14 cellular contexts compared by ENCODE assay signal in the genomic region with DNA sequence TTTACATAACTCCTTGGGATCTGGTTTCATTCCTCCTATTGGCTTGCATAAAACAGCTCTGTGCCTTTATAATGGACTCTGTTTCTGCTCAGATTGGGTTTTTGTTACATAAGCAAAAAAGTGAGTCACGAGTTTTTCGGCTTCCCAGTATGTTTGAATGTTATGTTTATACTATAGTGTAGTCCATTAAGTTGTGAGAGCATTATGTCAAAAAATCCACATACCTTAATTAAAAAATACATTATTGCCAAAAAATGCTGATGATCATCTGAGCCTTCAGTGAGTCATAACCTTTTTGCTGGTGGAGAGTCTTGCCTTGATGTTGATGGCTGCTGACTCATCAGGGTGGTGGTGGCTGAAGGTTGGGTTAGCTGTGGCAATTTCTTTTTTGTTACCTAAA.
DNase-seq lines count a peak whose midpoint lies in the region; ATAC-seq, FAIRE-seq and TF ChIP-seq lines count a peak whose summit lies in the region.
"Had no signal": no experiment of that assay in that cellular context is flagged by ENCODE, and none has a peak within 500 bp of the region (broad histone marks: within the 10 kb centered on the region; RNA-seq: fewer than 3 reads in every experiment).

No MANE protein-coding gene starts in this region.

- TF ChIP-seq POLR2A in endothelial cell of umbilical vein (IDR thresholded peaks at IDR 0.05; ENCODE audit: low read depth, low read length): no peak

- no TSS peak for BruUV-seq in endothelial cell of umbilical vein (replicated peaks; lab: Mats Ljungman, UMichigan)

- H3K9me3 Mint-ChIP-seq in activated CD4-positive, alpha-beta T cell treated with anti-CD3 and anti-CD28 coated beads for 36 hours (ENCODE audit: low read depth): no peaks in the 10 kb centered on the region
- peaks cover 0 to 6% (median 0%) of the 10 kb centered on the region in 9 donors for H3K9me3 Mint-ChIP-seq in naive thymus-derived CD8-positive, alpha-beta T cell

- H3K4me1 ChIP-seq in endothelial cell of umbilical vein (ENCODE audit: control insufficient read depth, extremely low read depth, insufficient read depth, low read length): peaks cover 6% of the 10 kb centered on the region
- H3K4me1 ChIP-seq: lower lobe of right lung had no signal

- H2AFZ ChIP-seq in endothelial cell of umbilical vein (ENCODE audit: low read depth, low read length): no peak overlapping the region

- H3K27ac Mint-ChIP-seq in activated CD4-positive, alpha-beta T cell treated with anti-CD3 and anti-CD28 coated beads for 36 hours: no peak overlapping the region
- no peak overlapping the region for H3K27ac Mint-ChIP-seq in naive thymus-derived CD8-positive, alpha-beta T cell
- H3K27ac Mint-ChIP-seq: activated CD4-positive, alpha-beta memory T cell treated with anti-CD3 and anti-CD28 coated beads, Interleukin-2, amount 10 ng/mL, durations not matched to agents 7 days and 5 days had no signal

- H3K4me3 Mint-ChIP-seq in activated CD4-positive, alpha-beta T cell treated with anti-CD3 and anti-CD28 coated beads for 36 hours: no peak overlapping the region
- H3K4me3 Mint-ChIP-seq in naive thymus-derived CD8-positive, alpha-beta T cell: no peak overlapping the region
- H3K4me3 Mint-ChIP-seq: activated CD4-positive, alpha-beta memory T cell treated with anti-CD3 and anti-CD28 coated beads, Interleukin-2, amount 10 ng/mL, durations not matched to agents 7 days and 5 days had no signal

- H3K4me1 Mint-ChIP-seq in activated CD4-positive, alpha-beta T cell treated with anti-CD3 and anti-CD28 coated beads for 36 hours: no peaks in the 10 kb centered on the region
- no peaks in the 10 kb centered on the region for H3K4me1 Mint-ChIP-seq in naive thymus-derived CD8-positive, alpha-beta T cell

- H3K27me3 ChIP-seq in endothelial cell of umbilical vein (ENCODE audit: control insufficient read depth in 2 of 2, insufficient read depth in 2 of 2, low read length in 2 of 2): no peaks in the 10 kb centered on the region

- H3K79me2 ChIP-seq in endothelial cell of umbilical vein (ENCODE audit: control insufficient read depth, insufficient read depth, low read length): no peaks in the 10 kb centered on the region

- FAIRE-seq in endothelial cell of umbilical vein (lab: Jason Lieb, UNC): peak; percentile 79
- FAIRE-seq: A204.1, frontal cortex had no signal

- no peaks in the 10 kb centered on the region for H4K20me1 ChIP-seq in endothelial cell of umbilical vein (replicated peaks; ENCODE audit: control insufficient read depth, extremely low read depth, insufficient read depth, low read length)

- no peak overlapping the region for H3K4me3 ChIP-seq in endothelial cell of umbilical vein (replicated peaks in 1 of 3; ENCODE audit: insufficient read depth in 1 of 3, low read depth in 1 of 3, low read length in 3 of 3)
- no peak overlapping the region for H3K4me3 ChIP-seq in skeletal muscle cell (ENCODE audit: low read depth, low read length)
- H3K4me3 ChIP-seq: lower lobe of right lung had no signal

- no peak overlapping the region for H3K27ac ChIP-seq in endothelial cell of umbilical vein (ENCODE audit: insufficient read depth, low read depth, low read length)
- H3K27ac ChIP-seq: lower lobe of right lung had no signal

- CTCF ChIA-PET in activated CD4-positive, alpha-beta T cell treated with anti-CD3 and anti-CD28 coated beads for 36 hours (lab: Charles Lee): no interaction called here
- CTCF ChIA-PET in endothelial cell of umbilical vein (lab: Charles Lee): no interaction called here

- intact Hi-C loops in activated CD4-positive, alpha-beta T cell treated with anti-CD3 and anti-CD28 coated beads for 36 hours (cut with DNase I, micrococcal nuclease): no loop called here
- intact Hi-C loops in endothelial cell of umbilical vein (cut with micrococcal nuclease): no loop called here

- H3K4me2 ChIP-seq in endothelial cell of umbilical vein (ENCODE audit: insufficient read depth, low read length): no peak overlapping the region

- no peak for TF ChIP-seq CTCF in endothelial cell of umbilical vein (IDR thresholded peaks at IDR 0.05; ENCODE audit: extremely low read depth in 1 of 2, insufficient read depth in 1 of 2, low read depth in 1 of 2, low read length in 2 of 2)

- no peak for ATAC-seq in activated CD4-positive, alpha-beta T cell treated with anti-CD3 and anti-CD28 coated beads for 36 hours
- ATAC-seq in HG03139 (IDR thresholded peaks at IDR 0.05; ENCODE audit: unreplicated experiment): no peak
- ATAC-seq in naive thymus-derived CD8-positive, alpha-beta T cell: no peak
- ATAC-seq: lower lobe of right lung had no signal

- POLR2A ChIA-PET in activated CD4-positive, alpha-beta T cell treated with anti-CD3 and anti-CD28 coated beads for 36 hours (lab: Charles Lee): no interaction called here
- POLR2A ChIA-PET in endothelial cell of umbilical vein (lab: Charles Lee): no interaction called here
- POLR2A ChIA-PET in naive thymus-derived CD8-positive, alpha-beta T cell (lab: Charles Lee): no interaction called here

- DNase-seq in activated CD4-positive, alpha-beta T cell treated with anti-CD3 and anti-CD28 coated beads for 36 hours: peak; percentile 25
- DNase-seq in activated CD4-positive, alpha-beta T cell treated with anti-CD3 and anti-CD28 coated beads, Interleukin-2, amount 50 U/mL, for 1 hour: no peak
- DNase-seq in OCI-M1 (lab: John Stamatoyannopoulos, UW) (peak; percentile 1), endothelial cell of umbilical vein (ENCODE audit: low read depth, low spot score) (peak; percentile 39), skeletal muscle cell (ENCODE audit: low read depth) (peak; percentile 60)
- no peak for DNase-seq in activated effector memory CD4-positive, alpha-beta T cell treated with anti-CD3 and anti-CD28 coated beads, Interleukin-2, amount 50 U/mL, for 16 hours
- DNase-seq in naive thymus-derived CD8-positive, alpha-beta T cell: no peak
- DNase-seq: activated CD4-positive, alpha-beta memory T cell treated with anti-CD3 and anti-CD28 coated beads, Interleukin-2, amount 10 ng/mL, durations not matched to agents 7 days and 5 days; lower lobe of right lung; NCI-H2107; retina had no signal

- H3K36me3 ChIP-seq in endothelial cell of umbilical vein (ENCODE audit: control insufficient read depth in 2 of 2, extremely low read depth in 1 of 2, insufficient read depth in 2 of 2, low read length in 2 of 2): no peaks in the 10 kb centered on the region
- H3K36me3 ChIP-seq: lower lobe of right lung had no signal

- H3K9me1 ChIP-seq in endothelial cell of umbilical vein (replicated peaks; ENCODE audit: control insufficient read depth, extremely low read depth, insufficient read depth, low read length): no peaks in the 10 kb centered on the region

- H3K9ac ChIP-seq in endothelial cell of umbilical vein (replicated peaks; ENCODE audit: extremely low read depth, insufficient read depth, low read length): no peak overlapping the region

- dilution Hi-C loops in endothelial cell of umbilical vein (cut with MboI; ENCODE audit: extremely low pct_ligation_motif_present, low sequenced_read_pairs): no loop called here

- H3K9me3 ChIP-seq in endothelial cell of umbilical vein (replicated peaks; ENCODE audit: control insufficient read depth, insufficient read depth, low read length): no peaks in the 10 kb centered on the region
- H3K9me3 ChIP-seq: lower lobe of right lung had no signal

- H3K27me3 Mint-ChIP-seq in activated CD4-positive, alpha-beta T cell treated with anti-CD3 and anti-CD28 coated beads for 36 hours: no peaks in the 10 kb centered on the region
- no peaks in the 10 kb centered on the region for H3K27me3 Mint-ChIP-seq in naive thymus-derived CD8-positive, alpha-beta T cell
- H3K27me3 Mint-ChIP-seq: activated CD4-positive, alpha-beta memory T cell treated with anti-CD3 and anti-CD28 coated beads, Interleukin-2, amount 10 ng/mL, durations not matched to agents 7 days and 5 days had no signal

- H3K36me3 Mint-ChIP-seq in activated CD4-positive, alpha-beta T cell treated with anti-CD3 and anti-CD28 coated beads for 36 hours (ENCODE audit: low read depth): peaks cover 3% of the 10 kb centered on the region
- H3K36me3 Mint-ChIP-seq in naive thymus-derived CD8-positive, alpha-beta T cell: peaks cover 15 to 26% (median 15%) of the 10 kb centered on the region in 3 donors

TF ChIP-seq in endothelial cell of umbilical vein, 7 proteins besides CTCF, POLR2A, EP300 and RAD21:
- peak; percentile 91 for TF ChIP-seq FOS (IDR thresholded peaks at IDR 0.05; ENCODE audit: borderline replicate concordance, insufficient read depth, low read length)
- TF ChIP-seq, protein P1, sequence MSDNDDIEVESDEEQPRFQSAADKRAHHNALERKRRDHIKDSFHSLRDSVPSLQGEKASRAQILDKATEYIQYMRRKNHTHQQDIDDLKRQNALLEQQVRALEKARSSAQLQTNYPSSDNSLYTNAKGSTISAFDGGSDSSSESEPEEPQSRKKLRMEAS (IDR thresholded peaks at IDR 0.05; ENCODE audit: insufficient read depth, insufficient read length): no peak
- TF ChIP-seq JUN (IDR thresholded peaks at IDR 0.05; ENCODE audit: borderline replicate concordance, insufficient read depth, insufficient read length, low read depth): no peak
- TF ChIP-seq POLR2AphosphoS5 (IDR thresholded peaks at IDR 0.05; ENCODE audit: insufficient read depth, low read depth, low read length): no peak
- no peak for TF ChIP-seq EZH2 (IDR thresholded peaks at IDR 0.05; ENCODE audit: borderline replicate concordance, low read depth, low read length, severe bottlenecking)

Comparison
In these comparisons a context has a peak if more than half of its experiments do, and no peak if none do; other contexts are left out.
1. DNase-seq: peak in activated CD4-positive, alpha-beta T cell treated with anti-CD3 and anti-CD28 coated beads for 36 hours (single experiment), OCI-M1 (single experiment), endothelial cell of umbilical vein (single experiment) and skeletal muscle cell (single experiment); none in activated CD4-positive, alpha-beta T cell treated with anti-CD3 and anti-CD28 coated beads, Interleukin-2, amount 50 U/mL, for 1 hour (single experiment), activated effector memory CD4-positive, alpha-beta T cell treated with anti-CD3 and anti-CD28 coated beads, Interleukin-2, amount 50 U/mL, for 16 hours (single experiment) and naive thymus-derived CD8-positive, alpha-beta T cell (0 of 10).